Comparison of ENCODE assay signal across 1 cellular context in genomic region chr17:82263641-82264040, GRCh38.
TF ChIP-seq lines count a peak whose summit lies in the region.

No MANE protein-coding gene starts in this region.

TF ChIP-seq in HepG2, 621 proteins besides CTCF, POLR2A, EP300 and RAD21:
- TF ChIP-seq SRSF1 (optimal IDR thresholded peaks at IDR 0.05; ENCODE audit: low read depth, low read length) (no peak), ZNF772 (CRISPR knock-in tag; IDR thresholded peaks at IDR 0.05) (no peak), CERS6 (CRISPR knock-in tag; IDR thresholded peaks at IDR 0.05) (no peak), ZNF264 (CRISPR knock-in tag; IDR thresholded peaks at IDR 0.05) (no peak), ZSCAN9 (CRISPR knock-in tag; IDR thresholded peaks at IDR 0.05; ENCODE audit: borderline replicate concordance) (no peak), E2F2 (CRISPR knock-in tag; IDR thresholded peaks at IDR 0.05; ENCODE audit: borderline replicate concordance) (no peak), CBX5 (CRISPR knock-in tag; IDR thresholded peaks at IDR 0.05; ENCODE audit: borderline replicate concordance) (no peak), MTF1 (CRISPR knock-in tag; IDR thresholded peaks at IDR 0.05) (no peak), U2AF2 (IDR thresholded peaks at IDR 0.05; ENCODE audit: low read depth, low read length) (no peak), KAT2B (IDR thresholded peaks at IDR 0.05; ENCODE audit: borderline replicate concordance, low read depth, low read length) (no peak), RBFOX2 (IDR thresholded peaks at IDR 0.05; ENCODE audit: low read depth, low read length) (peak; percentile 54; the same call in 1 of the 2 replicates), ZBTB43 (CRISPR knock-in tag; conservative IDR thresholded peaks at IDR 0.05) (no peak), HINFP (CRISPR knock-in tag; IDR thresholded peaks at IDR 0.05; ENCODE audit: low read depth) (no peak), NPAS2 (CRISPR knock-in tag; IDR thresholded peaks at IDR 0.05; ENCODE audit: borderline replicate concordance) (no peak), AGO2 (optimal IDR thresholded peaks at IDR 0.05; ENCODE audit: low read depth, low read length) (peak; percentile 50)
